In genomic region chr1:228252476-228252875, GRCh38 we compare ENCODE assay signal across 1 cellular context.
A peak's percentile ranks its signal among the peaks of the same experiment; 100 is the strongest.
TF ChIP-seq lines count a peak whose summit lies in the region.

No MANE protein-coding gene starts in this region.

TF ChIP-seq in K562, 482 proteins besides CTCF, POLR2A, EP300 and RAD21 (continued from another document):
- TF ChIP-seq MAFG (tag; conservative IDR thresholded peaks at IDR 0.05) (peak; percentile 41), KLF1 (tag; IDR thresholded peaks at IDR 0.05) (peak; percentile 33; the same call in 1 of the 2 replicates), FOSL1 (tag; conservative IDR thresholded peaks at IDR 0.05) (peak; percentile 44; the same call in 1 of the 2 replicates), NFE2 (IDR thresholded peaks at IDR 0.05; ENCODE audit: low read depth) (peak; percentile 66), MAFK (IDR thresholded peaks at IDR 0.05; ENCODE audit: low read length) (peak; percentile 27; the same call in 1 of the 2 replicates), MAFF (IDR thresholded peaks at IDR 0.05; ENCODE audit: low read length) (peak; percentile 33; the same call in 1 of the 2 replicates)
TF ChIP-seq in K562: peak in this region for 9; not testable (repeated sequence) for 473.
